Comparison of ENCODE assay signal across 18 cellular contexts in genomic region chr5:150662731-150663516, GRCh38. TPM values are rescaled to one million over a fixed set of nuclear protein-coding genes. Genes with fewer than 3 reads are reported as not detected.
DNase-seq lines count a peak whose midpoint lies in the region; ATAC-seq and TF ChIP-seq lines count a peak whose summit lies in the region.
"Had no signal": no experiment of that assay in that cellular context is flagged by ENCODE, and none has a peak within 500 bp of the region (broad histone marks: within the 10 kb centered on the region; RNA-seq: fewer than 3 reads in every experiment).

No MANE protein-coding gene starts in this region.

- H3K4me2 ChIP-seq in GM23338 (no peak overlapping the region), HCT116 (ENCODE audit: low read length) (no peak overlapping the region)

- no peak for TF ChIP-seq CTCF in GM23338 (conservative IDR thresholded peaks at IDR 0.05; ENCODE audit: low read depth in 2 of 2)
- TF ChIP-seq CTCF in HCT116 (IDR thresholded peaks at IDR 0.05 in 2 of 3, conservative IDR thresholded peaks at IDR 0.05 in 1 of 3; ENCODE audit: borderline replicate concordance in 1 of 3, insufficient read depth in 1 of 3, low read depth in 2 of 3, low read length in 2 of 3): no peak
- TF ChIP-seq CTCF in psoas muscle (IDR thresholded peaks at IDR 0.05): no peak

- H3K27ac Mint-ChIP-seq in GM23338: no peak overlapping the region
- H3K27ac Mint-ChIP-seq: B cell, H9 had no signal

- H4K20me1 ChIP-seq in GM23338 (replicated peaks; ENCODE audit: insufficient read depth): no peaks in the 10 kb centered on the region
- no peaks in the 10 kb centered on the region for H4K20me1 ChIP-seq in HCT116 (ENCODE audit: insufficient read depth)

- H3K9me3 ChIP-seq in HCT116 (ENCODE audit: control insufficient read depth in 1 of 2, insufficient read depth in 1 of 2, low read depth in 1 of 2, low read length in 2 of 2): no peaks in the 10 kb centered on the region
- no peaks in the 10 kb centered on the region for H3K9me3 ChIP-seq in psoas muscle
- H3K9me3 ChIP-seq: MG63 had no signal

- H3F3A ChIP-seq in GM23338 (replicated peaks; ENCODE audit: low read depth): no peaks in the 10 kb centered on the region

- POLR2A ChIA-PET in HCT116 (lab: Charles Lee): no interaction called here

- H3K4me1 Mint-ChIP-seq in GM23338: peaks cover 24% of the 10 kb centered on the region
- H3K4me1 Mint-ChIP-seq: B cell; CD4-positive, CD25-positive, alpha-beta regulatory T cell had no signal

- no peak overlapping the region for H3K4me3 Mint-ChIP-seq in GM23338
- H3K4me3 Mint-ChIP-seq: B cell; CD4-positive, CD25-positive, alpha-beta regulatory T cell; H9 had no signal

- 32 to 64% (median 38%) methylated on average over 4 of the region's 4 CpGs for WGBS in psoas muscle, 3 donors

- H3K4me1 ChIP-seq in GM23338 (ENCODE audit: insufficient read depth) (no peaks in the 10 kb centered on the region; the same call in 1 of the 2 replicates), HCT116 (ENCODE audit: control insufficient read depth in 1 of 2, insufficient read depth in 2 of 2, low read length in 2 of 2) (no peaks in the 10 kb centered on the region), psoas muscle (peaks cover 58% of the 10 kb centered on the region)

- H3K9ac ChIP-seq in HCT116 (ENCODE audit: low read length): no peak overlapping the region

- TF ChIP-seq POLR2A in HCT116 (IDR thresholded peaks at IDR 0.05; ENCODE audit: borderline replicate concordance, extremely low read depth, insufficient read depth, insufficient read length): no peak

- H3K9me2 ChIP-seq in GM23338 (ENCODE audit: insufficient read depth) (no peaks in the 10 kb centered on the region), HCT116 (ENCODE audit: insufficient read depth) (no peaks in the 10 kb centered on the region)

- no peaks in the 10 kb centered on the region for H3K9me3 Mint-ChIP-seq in GM23338
- H3K9me3 Mint-ChIP-seq: CD4-positive, CD25-positive, alpha-beta regulatory T cell; H9 had no signal

- H3K27me3 Mint-ChIP-seq in GM23338 (ENCODE audit: insufficient read depth, low read depth, poor library complexity): peaks cover 18% of the 10 kb centered on the region

- CTCF ChIA-PET in HCT116 (lab: Charles Lee): no interaction called here

- H3K27me3 ChIP-seq in GM23338 (ENCODE audit: insufficient read depth) (peaks cover under 1% of the 10 kb centered on the region; the same call in 1 of the 2 replicates), HCT116 (ENCODE audit: insufficient read depth, low read length) (no peaks in the 10 kb centered on the region; the same call in 1 of the 2 replicates), psoas muscle (ENCODE audit: insufficient read depth in 3 of 3, low read length in 2 of 3) (no peaks in the 10 kb centered on the region)
- H3K27me3 ChIP-seq: MG63 had no signal

- H2AFZ ChIP-seq in GM23338 (no peak overlapping the region), HCT116 (ENCODE audit: low read depth, low read length, poor library complexity, severe bottlenecking) (no peak overlapping the region)

- no peak for DNase-seq in GM23338 (ENCODE audit: low spot score)
- no peak for DNase-seq in HCT116 (ENCODE audit: low read depth, low spot score)
- peak; percentile 58 for DNase-seq in islet precursor cell
- peak in 1 of 2 donors; percentile 51 for DNase-seq in psoas muscle
- no peak for DNase-seq in SW480 (ENCODE audit: low spot score)
- DNase-seq in posterior vena cava (ENCODE audit: low spot score): no peak
- DNase-seq: CD4-positive, CD25-positive, alpha-beta regulatory T cell; H9; MG63; NCI-H1092; NCI-H146; NCI-H2081 treated with DMSO at 0.1 percent for 48 hours; NCI-H510A treated with DMSO at 0.1 percent for 48 hours had no signal

- ATAC-seq in GM23338 (peak; percentile 62), HCT116 (peak; percentile 74), psoas muscle (peak in 2 of 4 donors; percentile 15 to 36), HG02981 (IDR thresholded peaks at IDR 0.05; ENCODE audit: unreplicated experiment) (no peak)
- ATAC-seq: Panc1, Right ventricle myocardium inferior had no signal

- BruUV-seq in HCT116 (replicated peaks; lab: Mats Ljungman, UMichigan): no TSS peak

- RAD21 ChIA-PET in HCT116 (lab: Charles Lee; ENCODE audit: low non-redundant PET in 1 of 2, low total read pairs in 2 of 2, uncharacterized antibody in 2 of 2, unreplicated experiment in 2 of 2): interaction anchor here in 1 of 2 experiments (0.8 kb wide), 1 partner anchor 102 kb away, joined by 3 read pairs; no protein-coding TSS in a partner anchor

- H3K36me3 ChIP-seq in GM23338 (ENCODE audit: insufficient read depth) (no peaks in the 10 kb centered on the region), HCT116 (ENCODE audit: control insufficient read depth in 1 of 2, insufficient read depth in 2 of 2, low read length in 2 of 2) (no peaks in the 10 kb centered on the region), psoas muscle (ENCODE audit: insufficient read depth in 1 of 2, low read depth in 1 of 2) (no peaks in the 10 kb centered on the region)
- H3K36me3 ChIP-seq: MG63 had no signal

- no peak for TF ChIP-seq RAD21 in HCT116 (IDR thresholded peaks at IDR 0.05; ENCODE audit: low read depth)

- H3K27ac ChIP-seq in GM23338 (ENCODE audit: low read depth) (no peak overlapping the region), HCT116 (ENCODE audit: low read depth, low read length) (no peak overlapping the region), psoas muscle (peak overlapping the region; percentile 95)
- H3K27ac ChIP-seq: SK-N-MC had no signal

- H3K36me3 Mint-ChIP-seq in GM23338 (ENCODE audit: low read depth): no peaks in the 10 kb centered on the region; the same call in 2 of the 3 replicates
- H3K36me3 Mint-ChIP-seq: CD4-positive, CD25-positive, alpha-beta regulatory T cell had no signal

- H3K4me3 ChIP-seq in GM23338 (no peak overlapping the region), HCT116 (replicated peaks in 1 of 2; ENCODE audit: low read depth in 1 of 2, low read length in 2 of 2) (no peak overlapping the region), psoas muscle (peak overlapping the region; percentile 59)
- H3K4me3 ChIP-seq: MG63, SK-N-MC had no signal

- H3K79me2 ChIP-seq in GM23338 (replicated peaks; ENCODE audit: insufficient read depth) (no peaks in the 10 kb centered on the region; the same call in 1 of the 2 replicates), HCT116 (ENCODE audit: insufficient read depth, low read length) (no peaks in the 10 kb centered on the region)

- intact Hi-C loops in HCT116 (cut with micrococcal nuclease): no loop called here
- intact Hi-C loops in psoas muscle (cut with DNase I): no loop called here
- intact Hi-C loops in posterior vena cava (cut with DNase I): loop anchor here in 1 of 2 donors (1.0 to 5.0 kb wide), 2 partner anchors 48 to 1001 kb away; no protein-coding TSS in a partner anchor

TF ChIP-seq in GM23338, 12 proteins besides CTCF, POLR2A, EP300 and RAD21 (continues in another document):
- TF ChIP-seq NANOG (IDR thresholded peaks at IDR 0.05; ENCODE audit: borderline replicate concordance): no peak

TF ChIP-seq in HCT116, 20 proteins besides CTCF, POLR2A, EP300 and RAD21:
- TF ChIP-seq ELF1 (IDR thresholded peaks at IDR 0.05; ENCODE audit: borderline replicate concordance, low read depth) (no peak), EZH2phosphoT487 (IDR thresholded peaks at IDR 0.05; ENCODE audit: borderline replicate concordance) (no peak), FOSL1 (IDR thresholded peaks at IDR 0.05; ENCODE audit: low read depth) (no peak), ZFX (IDR thresholded peaks at IDR 0.05) (no peak)

RNA-seq across cellular contexts. Expression of gene MYOZ3, which starts 1.9 kb away (rescaled TPM):
- 13.8 and 26.4 TPM in 2 replicates for total RNA-seq in GM23338 (2014; rRNA removed; shearing (Covaris generic))
- polyA plus RNA-seq in GM23338 (2016; fragmentation: Nextera tagmentation; extraction: Ambion mirVana) (10.9 and 12.7 TPM in 2 replicates), psoas muscle (10 to 100 TPM in 2 of 3 donors, 1 to 10 TPM in 1; 3.0 to 14.5 (median 14.5) TPM)
- total RNA-seq in HCT116 (2021; ENCODE audit: unreplicated experiment) (0.10 TPM), psoas muscle (100 to 1,000 TPM in 1 of 4 donors, 10 to 100 TPM in 3; 29.7 to 110 (median 31.7) TPM), posterior vena cava (1 to 10 TPM in 1 of 2 donors, under 1 TPM in 1; 0.57 to 1.3 TPM)
- 0.04 and 0.06 TPM in 2 replicates for polyA plus RNA-seq in HCT116 (2012)
- total RNA-seq: B cell; CD4-positive, CD25-positive, alpha-beta regulatory T cell had no signal

RNA-seq across cellular contexts. Expression of gene SYNPO, which starts 22.5 kb away (rescaled TPM):
- 1.3 and 3.0 TPM in 2 replicates for total RNA-seq in GM23338 (2014; rRNA removed; shearing (Covaris generic))
- polyA plus RNA-seq in GM23338 (2016; fragmentation: Nextera tagmentation; extraction: Ambion mirVana): 0.16 and 0.38 TPM in 2 replicates
- 8.2 TPM for total RNA-seq in HCT116 (2021; ENCODE audit: unreplicated experiment)
- 7.5 and 8.6 TPM in 2 replicates for polyA plus RNA-seq in HCT116 (2012)
- 100 to 1,000 TPM; 447 to 745 (median 673) TPM for total RNA-seq in psoas muscle
- polyA plus RNA-seq in psoas muscle: 100 to 1,000 TPM; 136 to 855 (median 503) TPM
- 100 to 1,000 TPM; 183 to 218 TPM for total RNA-seq in posterior vena cava
- polyA plus RNA-seq: CD4-positive, CD25-positive, alpha-beta regulatory T cell had no signal

RNA-seq across cellular contexts. Expression of gene RBM22, which starts 37.9 kb away (rescaled TPM):
- total RNA-seq in GM23338 (2014; rRNA removed; shearing (Covaris generic)): 30.7 and 32.3 TPM in 2 replicates
- polyA plus RNA-seq in GM23338 (2016; fragmentation: Nextera tagmentation; extraction: Ambion mirVana) (20.3 and 23.4 TPM in 2 replicates), psoas muscle (10 to 100 TPM; 17.2 to 29.9 (median 21.1) TPM)
- total RNA-seq in HCT116 (2021; ENCODE audit: unreplicated experiment) (61.4 TPM), psoas muscle (10 to 100 TPM; 23.5 to 28.6 (median 27.3) TPM), posterior vena cava (10 to 100 TPM; 27.8 to 27.9 TPM)
- 37.8 and 43.4 TPM in 2 replicates for polyA plus RNA-seq in HCT116 (2012)

Comparison
In these comparisons a context has a peak if more than half of its experiments do, and no peak if none do; other contexts are left out.
1. RNA of gene SYNPO, which starts 22.5 kb away (total RNA-seq): 447 to 745 TPM in psoas muscle and 183 to 218 TPM in posterior vena cava; 8.2 TPM in HCT116 (single experiment) and 1.3 to 3.0 TPM in GM23338; every median in the first group is over 10 times any median in the second.